ENCODE assay signal across 8 cellular contexts in genomic region chr7:116954443-116954838, GRCh38. TPM values are rescaled to one million over a fixed set of nuclear protein-coding genes. Genes with fewer than 3 reads are reported as not detected.
DNase-seq lines count a peak whose midpoint lies in the region; ATAC-seq and TF ChIP-seq lines count a peak whose summit lies in the region.

No MANE protein-coding gene starts in this region.

- H3K4me1 ChIP-seq in osteoblast (ENCODE audit: insufficient read depth, low read length), result peaks cover 21% of the 10 kb centered on the region

- H3K4me1 Mint-ChIP-seq in effector memory CD8-positive, alpha-beta T cell (ENCODE audit: low read depth in 2 of 2), result peaks cover 13% of the 10 kb centered on the region in 2 donors

- H3K4me3 Mint-ChIP-seq in effector memory CD8-positive, alpha-beta T cell, result peak overlapping the region; percentile 83 to 84

- H3K36me3 ChIP-seq in GM06990 (ENCODE audit: control insufficient read depth, insufficient read depth, low read length) (no peaks in the 10 kb centered on the region), osteoblast (ENCODE audit: insufficient read depth, low read length) (no peaks in the 10 kb centered on the region)

- peaks cover 51% of the 10 kb centered on the region for H3K79me2 ChIP-seq in osteoblast (ENCODE audit: insufficient read depth, low read length)

- no peaks in the 10 kb centered on the region for H3K9me3 Mint-ChIP-seq in effector memory CD8-positive, alpha-beta T cell

- no peaks in the 10 kb centered on the region for H4K20me1 ChIP-seq in osteoblast (ENCODE audit: insufficient read depth, low read length)

- H3K4me3 ChIP-seq in GM06990 (replicated peaks; ENCODE audit: low read depth, low read length), result peak overlapping the region; percentile 93
- peak overlapping the region; percentile 65 for H3K4me3 ChIP-seq in LNCaP clone FGC (ENCODE audit: low read depth, low read length)
- H3K4me3 ChIP-seq in osteoblast (ENCODE audit: insufficient read depth, low read length), result peak overlapping the region; percentile 89

- H3K27me3 ChIP-seq in GM06990 (replicated peaks; ENCODE audit: control insufficient read depth, insufficient read depth, low read length), result no peaks in the 10 kb centered on the region
- no peaks in the 10 kb centered on the region for H3K27me3 ChIP-seq in osteoblast (ENCODE audit: insufficient read depth, low read length)

- no peaks in the 10 kb centered on the region for H3K27me3 Mint-ChIP-seq in effector memory CD8-positive, alpha-beta T cell

- no peak for ATAC-seq in effector memory CD8-positive, alpha-beta T cell (replicated peaks)
- ATAC-seq in HG02642 (IDR thresholded peaks at IDR 0.05; ENCODE audit: poor library complexity, unreplicated experiment) (no peak), HG03469 (IDR thresholded peaks at IDR 0.05; ENCODE audit: unreplicated experiment) (no peak), HG03095 (IDR thresholded peaks at IDR 0.05; ENCODE audit: unreplicated experiment) (no peak), esophagus mucosa (no peak)

- H3K9me3 ChIP-seq in osteoblast (ENCODE audit: low read depth, low read length), result no peaks in the 10 kb centered on the region

- peak overlapping the region; percentile 90 for H3K4me2 ChIP-seq in osteoblast (ENCODE audit: insufficient read depth, low read length)

- peak overlapping the region; percentile 77 for H2AFZ ChIP-seq in osteoblast (ENCODE audit: low read length)

- TF ChIP-seq CTCF in GM06990 (IDR thresholded peaks at IDR 0.05; ENCODE audit: insufficient read depth, low read length, poor library complexity, severe bottlenecking) (no peak), LNCaP clone FGC (IDR thresholded peaks at IDR 0.05; ENCODE audit: control insufficient read depth, extremely low read depth, insufficient read depth) (no peak), osteoblast (IDR thresholded peaks at IDR 0.05; ENCODE audit: extremely low read depth, low read depth, low read length) (no peak)

- H3K36me3 Mint-ChIP-seq in effector memory CD8-positive, alpha-beta T cell (ENCODE audit: insufficient read depth), result peaks cover 7% of the 10 kb centered on the region

- H3K27ac Mint-ChIP-seq in effector memory CD8-positive, alpha-beta T cell, result peak overlapping the region; percentile 78

- DNase-seq in GM06990 (ENCODE audit: extremely low read depth, insufficient read length) (no peak), LNCaP clone FGC (ENCODE audit: low read depth) (no peak), osteoblast (ENCODE audit: insufficient read length, low spot score, missing footprints) (no peak)
- DNase-seq in effector memory CD8-positive, alpha-beta T cell, result no peak

- peak overlapping the region; percentile 87 for H3K27ac ChIP-seq in osteoblast (ENCODE audit: low read depth, low read length)

RNA-seq across cellular contexts. Expression of gene ST7, which starts 1.1 kb away (rescaled TPM):
- total RNA-seq in osteoblast, result 19.9 and 22.4 TPM in 2 replicates
- 8.2 TPM for total RNA-seq in esophagus mucosa
